In the genomic region with DNA sequence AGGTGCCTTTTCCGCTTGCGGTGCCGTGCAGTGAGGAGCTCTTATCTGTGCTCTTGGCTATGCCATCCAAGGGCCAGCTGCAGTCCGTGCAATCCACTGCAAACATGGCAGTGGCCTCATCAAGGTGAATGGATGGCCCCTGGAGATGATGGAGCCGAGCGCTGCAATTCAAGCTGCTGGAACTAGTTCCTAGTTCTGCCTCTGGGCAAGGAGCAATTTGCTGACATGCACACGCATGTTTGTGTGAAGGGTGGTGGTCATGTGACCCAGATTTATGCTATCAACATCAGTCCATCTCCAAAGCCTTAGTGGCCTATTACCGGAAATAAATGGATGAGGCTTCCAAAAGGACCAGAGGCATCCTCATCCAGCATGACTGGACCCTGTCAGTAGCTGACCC, we compare ENCODE assay signal across 14 cellular contexts. TPM values are rescaled to one million over a fixed set of nuclear protein-coding genes. Genes with fewer than 3 reads are reported as not detected.
DNase-seq lines count a peak whose midpoint lies in the region; ATAC-seq and TF ChIP-seq lines count a peak whose summit lies in the region.
"Had no signal": no experiment of that assay in that cellular context is flagged by ENCODE, and none has a peak within 500 bp of the region (broad histone marks: within the 10 kb centered on the region; RNA-seq: fewer than 3 reads in every experiment).

No MANE protein-coding gene starts in this region.

- no peak overlapping the region; the same call in 1 of the 2 replicates for H3K9ac ChIP-seq in OCI-LY1 (ENCODE audit: low read length)

- no peak for DNase-seq in activated CD4-positive, alpha-beta T cell treated with anti-CD3 and anti-CD28 coated beads, Interleukin-2, amount 10 ng/mL, durations not matched to agents 24 days and 14 days
- DNase-seq in activated CD4-positive, alpha-beta T cell treated with anti-CD3 and anti-CD28 coated beads, Interleukin-2, amount 50 U/mL, for 4 hours, result no peak
- DNase-seq in epithelial cell of esophagus (ENCODE audit: low read depth) (peak; percentile 88), thoracic aorta (ENCODE audit: low spot score) (no peak), NCI-H774 (lab: John Stamatoyannopoulos, UW) (no peak), HuH-7.5 (ENCODE audit: low spot score) (no peak), transverse colon (no peak)
- DNase-seq: activated CD8-positive, alpha-beta memory T cell treated with anti-CD3 and anti-CD28 coated beads for 24 hours; IMR-90; kidney glomerular epithelial cell; NCI-H2029 treated with DMSO at 0.1 percent for 48 hours; PC-9 had no signal

- H3K36me3 Mint-ChIP-seq in activated CD4-positive, alpha-beta T cell treated with anti-CD3 and anti-CD28 coated beads, Interleukin-2, amount 10 ng/mL, durations not matched to agents 24 days and 14 days (ENCODE audit: low read depth), result peaks cover 10% of the 10 kb centered on the region

- H4K20me1 ChIP-seq in OCI-LY1 (ENCODE audit: insufficient read depth, low read length), result no peaks in the 10 kb centered on the region

- H3K4me3 ChIP-seq in OCI-LY1 (ENCODE audit: low read depth, low read length, poor library complexity, severe bottlenecking) (no peak overlapping the region), epithelial cell of esophagus (ENCODE audit: low read length) (no peak overlapping the region), thoracic aorta (no peak overlapping the region), transverse colon (no peak overlapping the region)
- H3K4me3 ChIP-seq: PC-9 had no signal

- H3K27me3 Mint-ChIP-seq in activated CD4-positive, alpha-beta T cell treated with anti-CD3 and anti-CD28 coated beads, Interleukin-2, amount 10 ng/mL, durations not matched to agents 24 days and 14 days, result no peaks in the 10 kb centered on the region

- WGBS in transverse colon (ENCODE audit: low coverage in 1 of 2), 2 donors, result 76 to 93% methylated on average over 4 to 8 of the region's 8 CpGs

- no peak for TF ChIP-seq EP300 in transverse colon (IDR thresholded peaks at IDR 0.05; ENCODE audit: low read depth)

- TF ChIP-seq CTCF in OCI-LY1 (IDR thresholded peaks at IDR 0.05; ENCODE audit: low read length) (no peak), epithelial cell of esophagus (IDR thresholded peaks at IDR 0.05; ENCODE audit: insufficient read depth, low read depth, low read length, missing control alignments) (no peak), thoracic aorta (IDR thresholded peaks at IDR 0.05) (no peak), transverse colon (IDR thresholded peaks at IDR 0.05) (no peak)

- peaks cover 79% of the 10 kb centered on the region for H3K4me1 ChIP-seq in OCI-LY1 (ENCODE audit: insufficient read depth, low read length, severe bottlenecking)
- peaks cover 7 to 49% of the 10 kb centered on the region in 2 donors for H3K4me1 ChIP-seq in thoracic aorta (ENCODE audit: control insufficient read depth in 1 of 2, low read depth in 2 of 2)
- H3K4me1 ChIP-seq in transverse colon, result peaks cover 7 to 41% (median 19%) of the 10 kb centered on the region in 4 donors

- ATAC-seq in thoracic aorta (ENCODE audit: insufficient number of reproducible peaks, low FRiP score, low read depth), result no peak

- no peak for TF ChIP-seq POLR2A in transverse colon (IDR thresholded peaks at IDR 0.05)

- H3K9me3 ChIP-seq in OCI-LY1 (ENCODE audit: low read length) (no peaks in the 10 kb centered on the region), thoracic aorta (no peaks in the 10 kb centered on the region), transverse colon (no peaks in the 10 kb centered on the region)

- H2AFZ ChIP-seq in OCI-LY1 (ENCODE audit: low read length), result no peak overlapping the region
- H2AFZ ChIP-seq: PC-9 had no signal

- H3K27me3 ChIP-seq in OCI-LY1 (ENCODE audit: insufficient read depth, low read length) (no peaks in the 10 kb centered on the region), thoracic aorta (replicated peaks; ENCODE audit: insufficient read depth) (no peaks in the 10 kb centered on the region), transverse colon (no peaks in the 10 kb centered on the region)

- peaks cover 18% of the 10 kb centered on the region for H3K79me2 ChIP-seq in OCI-LY1 (ENCODE audit: insufficient read depth, low read length)

- in situ Hi-C loops in transverse colon (cut with MboI; ENCODE audit: low pct_ligation_motif_present in 1 of 4, low pct_unique_long_range_greater_than_20kb in 1 of 4, low sequenced_read_pairs in 3 of 4), result loop anchor here in 1 of 4 donors (5.0 kb wide), 1 partner anchor 34 kb away; no protein-coding TSS in a partner anchor

- H3K27ac Mint-ChIP-seq in activated CD4-positive, alpha-beta T cell treated with anti-CD3 and anti-CD28 coated beads, Interleukin-2, amount 10 ng/mL, durations not matched to agents 24 days and 14 days, result peak overlapping the region; percentile 75

- intact Hi-C loops in activated CD4-positive, alpha-beta T cell treated with anti-CD3 and anti-CD28 coated beads, Interleukin-2, amount 10 ng/mL, durations not matched to agents 24 days and 14 days (cut with micrococcal nuclease), result no loop called here
- intact Hi-C loops in transverse colon (cut with DNase I; ENCODE audit: low total_unique reads), result no loop called here

- H3K4me2 ChIP-seq in OCI-LY1 (ENCODE audit: low read length), result no peak overlapping the region; the same call in 1 of the 2 replicates
- H3K4me2 ChIP-seq: PC-9 had no signal

- no peaks in the 10 kb centered on the region for H3K9me3 Mint-ChIP-seq in activated CD4-positive, alpha-beta T cell treated with anti-CD3 and anti-CD28 coated beads, Interleukin-2, amount 10 ng/mL, durations not matched to agents 24 days and 14 days

- H3K4me3 Mint-ChIP-seq in activated CD4-positive, alpha-beta T cell treated with anti-CD3 and anti-CD28 coated beads, Interleukin-2, amount 10 ng/mL, durations not matched to agents 24 days and 14 days, result peak overlapping the region; percentile 100

- peaks cover 51% of the 10 kb centered on the region for H3K4me1 Mint-ChIP-seq in activated CD4-positive, alpha-beta T cell treated with anti-CD3 and anti-CD28 coated beads, Interleukin-2, amount 10 ng/mL, durations not matched to agents 24 days and 14 days

- no peaks in the 10 kb centered on the region for H3K9me2 ChIP-seq in OCI-LY1 (ENCODE audit: low read depth, low read length)

- H3K36me3 ChIP-seq in OCI-LY1 (ENCODE audit: insufficient read depth, low read length) (peaks cover 6% of the 10 kb centered on the region; the same call in 1 of the 2 replicates), thoracic aorta (no peaks in the 10 kb centered on the region), transverse colon (no peaks in the 10 kb centered on the region)

- H3F3A ChIP-seq in OCI-LY1 (ENCODE audit: insufficient read depth, low read length), result no peaks in the 10 kb centered on the region; the same call in 1 of the 2 replicates

- H3K27ac ChIP-seq in OCI-LY1 (ENCODE audit: low read depth, low read length, poor library complexity, severe bottlenecking) (peak overlapping the region; percentile 96), thoracic aorta (peak overlapping the region; percentile 93 to 95), transverse colon (peak overlapping the region in 2 of 4 donors; percentile 88 to 98)
- H3K27ac ChIP-seq: PC-9 had no signal

RNA-seq across cellular contexts. Expression of a gene that starts 3.1 kb away (rescaled TPM):
- 93.0 and 101 TPM in 2 replicates for total RNA-seq in activated CD4-positive, alpha-beta T cell treated with anti-CD3 and anti-CD28 coated beads, Interleukin-2, amount 10 ng/mL, durations not matched to agents 24 days and 14 days
- 100 to 1,000 TPM in 1 of 2 donors, 10 to 100 TPM in 1; 67.4 to 140 TPM for total RNA-seq in thoracic aorta
- 100 to 1,000 TPM in 2 of 4 donors, 10 to 100 TPM in 2; 67.9 to 202 (median 116) TPM for total RNA-seq in transverse colon

RNA-seq across cellular contexts. Expression of a gene that starts 35.5 kb away (rescaled TPM):
- 22.5 and 23.1 TPM in 2 replicates for total RNA-seq in activated CD4-positive, alpha-beta T cell treated with anti-CD3 and anti-CD28 coated beads, Interleukin-2, amount 10 ng/mL, durations not matched to agents 24 days and 14 days
- 10 to 100 TPM; 18.5 to 35.2 TPM for total RNA-seq in thoracic aorta
- 10 to 100 TPM; 30.1 to 82.3 (median 46.4) TPM for total RNA-seq in transverse colon

RNA-seq across cellular contexts. Expression of a gene that starts 37.0 kb away (rescaled TPM):
- total RNA-seq in activated CD4-positive, alpha-beta T cell treated with anti-CD3 and anti-CD28 coated beads, Interleukin-2, amount 10 ng/mL, durations not matched to agents 24 days and 14 days, result 0.05 TPM in 2 replicates
- 1 to 10 TPM in 1 of 2 donors, under 1 TPM in 1; 0.68 to 1.2 TPM for total RNA-seq in thoracic aorta
- 10 to 100 TPM; 32.6 to 82.3 (median 46.9) TPM for total RNA-seq in transverse colon

RNA-seq across cellular contexts. Expression of a gene that starts 43.0 kb away (rescaled TPM):
- total RNA-seq in activated CD4-positive, alpha-beta T cell treated with anti-CD3 and anti-CD28 coated beads, Interleukin-2, amount 10 ng/mL, durations not matched to agents 24 days and 14 days, result 11.4 and 16.7 TPM in 2 replicates
- total RNA-seq in thoracic aorta (10 to 100 TPM; 21.0 to 38.2 TPM), transverse colon (10 to 100 TPM; 16.7 to 38.1 (median 26.8) TPM)

RNA-seq across cellular contexts. Expression of a gene that starts 54.2 kb away (rescaled TPM):
- total RNA-seq in activated CD4-positive, alpha-beta T cell treated with anti-CD3 and anti-CD28 coated beads, Interleukin-2, amount 10 ng/mL, durations not matched to agents 24 days and 14 days, result not detected in 2 replicates
- total RNA-seq in thoracic aorta (not detected), transverse colon (1 to 10 TPM in 1 of 4 donors, not detected in 3; 6.0 TPM)
- total RNA-seq: frontal cortex, IMR-90 had no signal

Comparison
In these comparisons a context has a peak if more than half of its experiments do, and no peak if none do; other contexts are left out.
1. RNA of a gene that starts 37.0 kb away (total RNA-seq): 32.6 to 82.3 TPM in transverse colon; 0.68 to 1.2 TPM in thoracic aorta and 0.05 TPM in activated CD4-positive, alpha-beta T cell treated with anti-CD3 and anti-CD28 coated beads, Interleukin-2, amount 10 ng/mL, durations not matched to agents 24 days and 14 days; every median in the first group is over 10 times any median in the second.